Comparison of ENCODE assay signal across 1 cellular context in genomic region chr10:120634629-120635028, GRCh38.
TF ChIP-seq lines count a peak whose summit lies in the region.

No MANE protein-coding gene starts in this region.

TF ChIP-seq in GM23338, 12 proteins besides CTCF, POLR2A, EP300 and RAD21 (continued from another document):
- TF ChIP-seq ZNF462 (CRISPR knock-in tag; IDR thresholded peaks at IDR 0.05) (no peak), CREB1 (CRISPR knock-in tag; IDR thresholded peaks at IDR 0.05; ENCODE audit: low read depth) (no peak)
TF ChIP-seq in GM23338: peak in this region for 0.
